Comparison of ENCODE assay signal across 21 cellular contexts in the genomic region with DNA sequence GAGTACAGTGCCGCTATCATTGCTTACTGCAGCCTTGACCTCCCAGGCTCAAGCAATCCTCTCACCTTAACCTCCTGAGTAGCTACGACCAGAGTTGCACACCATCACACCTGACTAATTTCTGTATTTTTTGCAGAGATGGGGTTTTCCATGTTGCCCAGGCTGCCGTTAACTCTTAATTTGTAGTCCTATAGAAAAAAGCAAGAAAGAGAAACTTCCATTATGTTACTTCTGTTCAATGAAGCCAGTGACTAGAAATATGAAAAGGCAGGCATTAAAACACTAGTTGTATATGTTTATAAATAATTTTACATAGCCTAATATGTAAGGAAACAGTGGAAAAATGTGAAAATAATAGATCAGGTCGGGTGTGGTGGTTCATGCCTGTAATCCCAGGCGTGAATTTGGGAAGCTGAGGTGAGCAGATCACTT. TPM values are rescaled to one million over a fixed set of nuclear protein-coding genes. Genes with fewer than 3 reads are reported as not detected.
DNase-seq lines count a peak whose midpoint lies in the region; ATAC-seq and TF ChIP-seq lines count a peak whose summit lies in the region.
"Had no signal": no experiment of that assay in that cellular context is flagged by ENCODE, and none has a peak within 500 bp of the region (broad histone marks: within the 10 kb centered on the region; RNA-seq: fewer than 3 reads in every experiment).

No MANE protein-coding gene starts in this region.

- no peak for TF ChIP-seq CTCF in activated CD8-positive, alpha-beta T cell treated with anti-CD3 and anti-CD28 coated beads for 36 hours (IDR thresholded peaks at IDR 0.05)
- TF ChIP-seq CTCF in suprapubic skin (IDR thresholded peaks at IDR 0.05) = no peak

- H3K27ac Mint-ChIP-seq in activated CD8-positive, alpha-beta T cell treated with anti-CD3 and anti-CD28 coated beads for 36 hours = peak overlapping the region; percentile 20
- H3K27ac Mint-ChIP-seq in activated CD8-positive, alpha-beta T cell treated with anti-CD3 and anti-CD28 coated beads, Interleukin-2, amount 10 ng/mL, durations not matched to agents 7 days and 5 days = no peak overlapping the region
- H3K27ac Mint-ChIP-seq in activated T-helper 1 cell treated with anti-CD3 and anti-CD28 coated beads, Interleukin-12 subunit alpha, Interleukin-12 subunit beta, Interleukin-2, Interleukin-4 antibody, amounts not matched to agents 30 ng/mL and 10 ng/mL and 1 ng/mL, durations not matched to agents 14 hours and 24 hours and 36 hours = peak overlapping the region; percentile 89
- H3K27ac Mint-ChIP-seq in naive thymus-derived CD4-positive, alpha-beta T cell = peak overlapping the region in 1 of 9 donors; percentile 59
- H3K27ac Mint-ChIP-seq: CD4-positive, alpha-beta T cell; effector memory CD8-positive, alpha-beta T cell had no signal

- no peaks in the 10 kb centered on the region for H3K4me1 ChIP-seq in suprapubic skin
- H3K4me1 ChIP-seq in naive thymus-derived CD4-positive, alpha-beta T cell (ENCODE audit: control insufficient read depth in 2 of 2, insufficient read depth in 2 of 2, low read length in 2 of 2) = no peaks in the 10 kb centered on the region
- H3K4me1 ChIP-seq: upper lobe of left lung had no signal

- no peaks in the 10 kb centered on the region for H3K9me3 ChIP-seq in suprapubic skin
- H3K9me3 ChIP-seq in naive thymus-derived CD4-positive, alpha-beta T cell (ENCODE audit: control insufficient read depth in 2 of 3, low read length in 3 of 3) = no peaks in the 10 kb centered on the region
- H3K9me3 ChIP-seq: upper lobe of left lung had no signal

- DNase-seq in activated CD8-positive, alpha-beta T cell treated with anti-CD3 and anti-CD28 coated beads for 36 hours = peak; percentile 24
- no peak for DNase-seq in activated CD8-positive, alpha-beta T cell treated with anti-CD3 and anti-CD28 coated beads, Interleukin-2, amount 10 ng/mL, durations not matched to agents 7 days and 5 days
- peak; percentile 38 for DNase-seq in activated T-helper 1 cell treated with anti-CD3 and anti-CD28 coated beads, Interleukin-12 subunit alpha, Interleukin-12 subunit beta, Interleukin-2, Interleukin-4 antibody, amounts not matched to agents 30 ng/mL and 10 ng/mL and 1 ng/mL, durations not matched to agents 14 hours and 24 hours and 36 hours (ENCODE audit: low spot score)
- no peak for DNase-seq in middle frontal gyrus (ENCODE audit: extremely low spot score, low spot score)
- DNase-seq in suprapubic skin (ENCODE audit: low spot score in 2 of 2) = no peak
- no peak for DNase-seq in naive thymus-derived CD4-positive, alpha-beta T cell
- DNase-seq: CD4-positive, alpha-beta T cell; DMS79 treated with DMSO at 0.1 percent for 48 hours; effector memory CD8-positive, alpha-beta T cell; GOT3; left colon; midbrain; NCI-H2107; NCI-H774; nucleus accumbens; stimulated activated CD4-positive, alpha-beta T cell treated with anti-CD3 and anti-CD28 coated beads, Interleukin-4, amount 100 ng/mL, for 4 hours; upper lobe of left lung had no signal

- POLR2A ChIA-PET in activated CD8-positive, alpha-beta T cell treated with anti-CD3 and anti-CD28 coated beads for 36 hours (lab: Charles Lee) = interaction anchor here (1.4 to 2.0 kb wide), 2 partner anchors 9 to 70 kb away, joined by 5 to 7 read pairs; a partner anchor contains a TSS
- POLR2A ChIA-PET in activated CD8-positive, alpha-beta T cell treated with anti-CD3 and anti-CD28 coated beads, Interleukin-2, amount 10 ng/mL, durations not matched to agents 7 days and 5 days (lab: Charles Lee) = interaction anchor here (0.7 to 1.5 kb wide), 3 partner anchors 9 to 780 kb away, joined by 3 to 6 read pairs (median 3); a partner anchor contains a TSS
- POLR2A ChIA-PET in naive thymus-derived CD4-positive, alpha-beta T cell (lab: Charles Lee) = no interaction called here

- no peak overlapping the region for H3K4me3 Mint-ChIP-seq in activated CD8-positive, alpha-beta T cell treated with anti-CD3 and anti-CD28 coated beads for 36 hours
- no peak overlapping the region for H3K4me3 Mint-ChIP-seq in activated CD8-positive, alpha-beta T cell treated with anti-CD3 and anti-CD28 coated beads, Interleukin-2, amount 10 ng/mL, durations not matched to agents 7 days and 5 days
- H3K4me3 Mint-ChIP-seq in activated T-helper 1 cell treated with anti-CD3 and anti-CD28 coated beads, Interleukin-12 subunit alpha, Interleukin-12 subunit beta, Interleukin-2, Interleukin-4 antibody, amounts not matched to agents 30 ng/mL and 10 ng/mL and 1 ng/mL, durations not matched to agents 14 hours and 24 hours and 36 hours = no peak overlapping the region
- peak overlapping the region in 1 of 10 donors; percentile 24 for H3K4me3 Mint-ChIP-seq in naive thymus-derived CD4-positive, alpha-beta T cell
- H3K4me3 Mint-ChIP-seq: CD4-positive, alpha-beta T cell; central memory CD8-positive, alpha-beta T cell; effector memory CD8-positive, alpha-beta T cell had no signal

- H3K36me3 Mint-ChIP-seq in activated CD8-positive, alpha-beta T cell treated with anti-CD3 and anti-CD28 coated beads for 36 hours (ENCODE audit: low read depth) = peaks cover 23% of the 10 kb centered on the region
- peaks cover 33% of the 10 kb centered on the region for H3K36me3 Mint-ChIP-seq in activated CD8-positive, alpha-beta T cell treated with anti-CD3 and anti-CD28 coated beads, Interleukin-2, amount 10 ng/mL, durations not matched to agents 7 days and 5 days (ENCODE audit: low read depth)
- H3K36me3 Mint-ChIP-seq in activated T-helper 1 cell treated with anti-CD3 and anti-CD28 coated beads, Interleukin-12 subunit alpha, Interleukin-12 subunit beta, Interleukin-2, Interleukin-4 antibody, amounts not matched to agents 30 ng/mL and 10 ng/mL and 1 ng/mL, durations not matched to agents 14 hours and 24 hours and 36 hours (ENCODE audit: low read depth) = peaks cover 33% of the 10 kb centered on the region
- H3K36me3 Mint-ChIP-seq in naive thymus-derived CD4-positive, alpha-beta T cell = peaks cover 0 to 26% (median 13%) of the 10 kb centered on the region in 5 donors

- no peaks in the 10 kb centered on the region for H3K9me3 Mint-ChIP-seq in activated CD8-positive, alpha-beta T cell treated with anti-CD3 and anti-CD28 coated beads for 36 hours
- no peaks in the 10 kb centered on the region for H3K9me3 Mint-ChIP-seq in activated CD8-positive, alpha-beta T cell treated with anti-CD3 and anti-CD28 coated beads, Interleukin-2, amount 10 ng/mL, durations not matched to agents 7 days and 5 days (ENCODE audit: insufficient read depth)
- H3K9me3 Mint-ChIP-seq in activated T-helper 1 cell treated with anti-CD3 and anti-CD28 coated beads, Interleukin-12 subunit alpha, Interleukin-12 subunit beta, Interleukin-2, Interleukin-4 antibody, amounts not matched to agents 30 ng/mL and 10 ng/mL and 1 ng/mL, durations not matched to agents 14 hours and 24 hours and 36 hours = no peaks in the 10 kb centered on the region
- no peaks in the 10 kb centered on the region for H3K9me3 Mint-ChIP-seq in naive thymus-derived CD4-positive, alpha-beta T cell
- H3K9me3 Mint-ChIP-seq: CD4-positive, alpha-beta T cell; central memory CD8-positive, alpha-beta T cell; effector memory CD8-positive, alpha-beta T cell had no signal

- CTCF ChIA-PET in activated CD8-positive, alpha-beta T cell treated with anti-CD3 and anti-CD28 coated beads for 36 hours (lab: Charles Lee) = interaction anchor here (0.9 kb wide), 1 partner anchor 9 kb away, joined by 3 read pairs; a partner anchor contains a TSS
- CTCF ChIA-PET in activated CD8-positive, alpha-beta T cell treated with anti-CD3 and anti-CD28 coated beads, Interleukin-2, amount 10 ng/mL, durations not matched to agents 7 days and 5 days (lab: Charles Lee) = interaction anchor here (1.3 kb wide), 1 partner anchor 9 kb away, joined by 6 read pairs; no protein-coding TSS in a partner anchor
- CTCF ChIA-PET in naive thymus-derived CD4-positive, alpha-beta T cell (lab: Charles Lee) = no interaction called here

- no peak for TF ChIP-seq EP300 in suprapubic skin (IDR thresholded peaks at IDR 0.05)

- H3K27me3 ChIP-seq in suprapubic skin = no peaks in the 10 kb centered on the region
- no peaks in the 10 kb centered on the region for H3K27me3 ChIP-seq in naive thymus-derived CD4-positive, alpha-beta T cell (ENCODE audit: control insufficient read depth in 2 of 2, insufficient read depth in 2 of 2, low read length in 2 of 2)
- H3K27me3 ChIP-seq: upper lobe of left lung had no signal

- ATAC-seq in activated CD8-positive, alpha-beta T cell treated with anti-CD3 and anti-CD28 coated beads for 36 hours = peak; percentile 64
- no peak for ATAC-seq in activated CD8-positive, alpha-beta T cell treated with anti-CD3 and anti-CD28 coated beads, Interleukin-2, amount 10 ng/mL, durations not matched to agents 7 days and 5 days
- ATAC-seq in GM19023 (IDR thresholded peaks at IDR 0.05; ENCODE audit: unreplicated experiment) (peak; percentile 63), HG02938 (IDR thresholded peaks at IDR 0.05; ENCODE audit: unreplicated experiment) (peak; percentile 62)
- no peak for ATAC-seq in naive thymus-derived CD4-positive, alpha-beta T cell
- ATAC-seq: effector memory CD8-positive, alpha-beta T cell; left colon had no signal

- intact Hi-C loops in activated CD8-positive, alpha-beta T cell treated with anti-CD3 and anti-CD28 coated beads for 36 hours (cut with micrococcal nuclease) = no loop called here
- intact Hi-C loops in activated T-helper 1 cell treated with anti-CD3 and anti-CD28 coated beads, Interleukin-12 subunit alpha, Interleukin-12 subunit beta, Interleukin-2, Interleukin-4 antibody, amounts not matched to agents 30 ng/mL and 10 ng/mL and 1 ng/mL, durations not matched to agents 14 hours and 24 hours and 36 hours (cut with micrococcal nuclease) = loop anchor here (1.0 to 2.0 kb wide), 3 partner anchors 43 to 299 kb away; no protein-coding TSS in a partner anchor
- intact Hi-C loops in naive thymus-derived CD4-positive, alpha-beta T cell (cut with micrococcal nuclease) = no loop called here

- H3K4me1 Mint-ChIP-seq in activated CD8-positive, alpha-beta T cell treated with anti-CD3 and anti-CD28 coated beads for 36 hours (ENCODE audit: low read depth) = peaks cover 11% of the 10 kb centered on the region
- peaks cover 18% of the 10 kb centered on the region for H3K4me1 Mint-ChIP-seq in activated CD8-positive, alpha-beta T cell treated with anti-CD3 and anti-CD28 coated beads, Interleukin-2, amount 10 ng/mL, durations not matched to agents 7 days and 5 days (ENCODE audit: low read depth)
- peaks cover 39% of the 10 kb centered on the region for H3K4me1 Mint-ChIP-seq in activated T-helper 1 cell treated with anti-CD3 and anti-CD28 coated beads, Interleukin-12 subunit alpha, Interleukin-12 subunit beta, Interleukin-2, Interleukin-4 antibody, amounts not matched to agents 30 ng/mL and 10 ng/mL and 1 ng/mL, durations not matched to agents 14 hours and 24 hours and 36 hours (ENCODE audit: low read depth)
- H3K4me1 Mint-ChIP-seq in naive thymus-derived CD4-positive, alpha-beta T cell = peaks cover 0 to 28% (median 0%) of the 10 kb centered on the region in 7 donors

- peaks cover 27% of the 10 kb centered on the region for H3K36me3 ChIP-seq in suprapubic skin
- H3K36me3 ChIP-seq in naive thymus-derived CD4-positive, alpha-beta T cell (ENCODE audit: control insufficient read depth in 2 of 3, insufficient read depth in 3 of 3, low read length in 3 of 3) = peaks cover 0 to 24% (median 0%) of the 10 kb centered on the region in 3 experiments

- TF ChIP-seq POLR2A in suprapubic skin (IDR thresholded peaks at IDR 0.05) = no peak

- H3K4me3 ChIP-seq in suprapubic skin = no peak overlapping the region
- no peak overlapping the region for H3K4me3 ChIP-seq in naive thymus-derived CD4-positive, alpha-beta T cell (ENCODE audit: low read length)
- H3K4me3 ChIP-seq: upper lobe of left lung had no signal

- no peaks in the 10 kb centered on the region for H3K27me3 Mint-ChIP-seq in activated CD8-positive, alpha-beta T cell treated with anti-CD3 and anti-CD28 coated beads for 36 hours
- no peaks in the 10 kb centered on the region for H3K27me3 Mint-ChIP-seq in activated CD8-positive, alpha-beta T cell treated with anti-CD3 and anti-CD28 coated beads, Interleukin-2, amount 10 ng/mL, durations not matched to agents 7 days and 5 days (ENCODE audit: low read depth)
- no peaks in the 10 kb centered on the region for H3K27me3 Mint-ChIP-seq in activated T-helper 1 cell treated with anti-CD3 and anti-CD28 coated beads, Interleukin-12 subunit alpha, Interleukin-12 subunit beta, Interleukin-2, Interleukin-4 antibody, amounts not matched to agents 30 ng/mL and 10 ng/mL and 1 ng/mL, durations not matched to agents 14 hours and 24 hours and 36 hours (ENCODE audit: insufficient read depth)
- no peaks in the 10 kb centered on the region for H3K27me3 Mint-ChIP-seq in naive thymus-derived CD4-positive, alpha-beta T cell
- H3K27me3 Mint-ChIP-seq: CD4-positive, alpha-beta T cell; central memory CD8-positive, alpha-beta T cell; effector memory CD8-positive, alpha-beta T cell had no signal

- H3K27ac ChIP-seq in suprapubic skin = no peak overlapping the region
- no peak overlapping the region for H3K27ac ChIP-seq in naive thymus-derived CD4-positive, alpha-beta T cell (ENCODE audit: low read depth, low read length)
- H3K27ac ChIP-seq: upper lobe of left lung had no signal

- WGBS in suprapubic skin = 93% methylated on average over 5 of the region's 5 CpGs

RNA-seq across cellular contexts. Expression of a gene that starts 9.7 kb away (rescaled TPM):
- total RNA-seq in activated CD8-positive, alpha-beta T cell treated with anti-CD3 and anti-CD28 coated beads for 36 hours = 10 to 100 TPM; 73.3 to 76.8 TPM
- 10 to 100 TPM; 70.6 to 70.8 TPM for total RNA-seq in activated CD8-positive, alpha-beta T cell treated with anti-CD3 and anti-CD28 coated beads, Interleukin-2, amount 10 ng/mL, durations not matched to agents 7 days and 5 days
- 86.3 and 91.2 TPM in 2 replicates for total RNA-seq in activated T-helper 1 cell treated with anti-CD3 and anti-CD28 coated beads, Interleukin-12 subunit alpha, Interleukin-12 subunit beta, Interleukin-2, Interleukin-4 antibody, amounts not matched to agents 30 ng/mL and 10 ng/mL and 1 ng/mL, durations not matched to agents 14 hours and 24 hours and 36 hours
- total RNA-seq in suprapubic skin = 10 to 100 TPM in 3 of 4 donors, 1 to 10 TPM in 1; 9.5 to 21.2 (median 11.8) TPM
- total RNA-seq in naive thymus-derived CD4-positive, alpha-beta T cell = 10 to 100 TPM; 11.4 to 52.6 (median 27.8) TPM
- 10 to 100 TPM; 46.5 to 57.9 TPM for polyA plus RNA-seq in naive thymus-derived CD4-positive, alpha-beta T cell

RNA-seq across cellular contexts. Expression of a gene that starts 10.2 kb away (rescaled TPM):
- under 1 TPM; 0.23 to 0.31 TPM for total RNA-seq in activated CD8-positive, alpha-beta T cell treated with anti-CD3 and anti-CD28 coated beads for 36 hours
- total RNA-seq in activated CD8-positive, alpha-beta T cell treated with anti-CD3 and anti-CD28 coated beads, Interleukin-2, amount 10 ng/mL, durations not matched to agents 7 days and 5 days = under 1 TPM; 0.10 to 0.18 TPM
- total RNA-seq in activated T-helper 1 cell treated with anti-CD3 and anti-CD28 coated beads, Interleukin-12 subunit alpha, Interleukin-12 subunit beta, Interleukin-2, Interleukin-4 antibody, amounts not matched to agents 30 ng/mL and 10 ng/mL and 1 ng/mL, durations not matched to agents 14 hours and 24 hours and 36 hours = 0.13 and 0.17 TPM in 2 replicates
- under 1 TPM in 3 of 4 donors, not detected in 1; 0.15 to 0.34 (median 0.32) TPM for total RNA-seq in suprapubic skin
- 1 to 10 TPM in 1 of 5 experiments, under 1 TPM in 4; 0.17 to 2.4 (median 0.54) TPM for total RNA-seq in naive thymus-derived CD4-positive, alpha-beta T cell
- not detected for polyA plus RNA-seq in naive thymus-derived CD4-positive, alpha-beta T cell
- total RNA-seq: RPMI7951 had no signal

RNA-seq across cellular contexts. Expression of a gene that starts 53.6 kb away (rescaled TPM):
- under 1 TPM in 1 of 2 experiments, not detected in 1; 0.07 TPM for total RNA-seq in activated CD8-positive, alpha-beta T cell treated with anti-CD3 and anti-CD28 coated beads for 36 hours
- not detected for total RNA-seq in activated CD8-positive, alpha-beta T cell treated with anti-CD3 and anti-CD28 coated beads, Interleukin-2, amount 10 ng/mL, durations not matched to agents 7 days and 5 days
- 0.03 TPM in 1 of 2 replicates, not detected in the other for total RNA-seq in activated T-helper 1 cell treated with anti-CD3 and anti-CD28 coated beads, Interleukin-12 subunit alpha, Interleukin-12 subunit beta, Interleukin-2, Interleukin-4 antibody, amounts not matched to agents 30 ng/mL and 10 ng/mL and 1 ng/mL, durations not matched to agents 14 hours and 24 hours and 36 hours
- under 1 TPM in 2 of 4 donors, not detected in 2; 0.08 to 0.11 TPM for total RNA-seq in suprapubic skin
- total RNA-seq in naive thymus-derived CD4-positive, alpha-beta T cell = under 1 TPM in 1 of 5 experiments, not detected in 4; 0.07 TPM
- polyA plus RNA-seq in naive thymus-derived CD4-positive, alpha-beta T cell = not detected
- total RNA-seq: CD4-positive, alpha-beta T cell had no signal

Comparison
In these comparisons a context has a peak if more than half of its experiments do, and no peak if none do; other contexts are left out.
1. ATAC-seq: peak in activated CD8-positive, alpha-beta T cell treated with anti-CD3 and anti-CD28 coated beads for 36 hours (single experiment), GM19023 (single experiment) and HG02938 (single experiment); none in activated CD8-positive, alpha-beta T cell treated with anti-CD3 and anti-CD28 coated beads, Interleukin-2, amount 10 ng/mL, durations not matched to agents 7 days and 5 days (single experiment) and naive thymus-derived CD4-positive, alpha-beta T cell (single experiment).
2. DNase-seq: peak in activated CD8-positive, alpha-beta T cell treated with anti-CD3 and anti-CD28 coated beads for 36 hours (single experiment) and activated T-helper 1 cell treated with anti-CD3 and anti-CD28 coated beads, Interleukin-12 subunit alpha, Interleukin-12 subunit beta, Interleukin-2, Interleukin-4 antibody, amounts not matched to agents 30 ng/mL and 10 ng/mL and 1 ng/mL, durations not matched to agents 14 hours and 24 hours and 36 hours (single experiment); none in activated CD8-positive, alpha-beta T cell treated with anti-CD3 and anti-CD28 coated beads, Interleukin-2, amount 10 ng/mL, durations not matched to agents 7 days and 5 days (single experiment), middle frontal gyrus (single experiment), suprapubic skin (0 of 2) and naive thymus-derived CD4-positive, alpha-beta T cell (0 of 9).